In genomic region chr17:28552201-28552999, GRCh38 we compare ENCODE assay signal across 7 cellular contexts. TPM values are rescaled to one million over a fixed set of nuclear protein-coding genes. Genes with fewer than 3 reads are reported as not detected.
DNase-seq lines count a peak whose midpoint lies in the region; ATAC-seq, FAIRE-seq and TF ChIP-seq lines count a peak whose summit lies in the region.

Gene UNC119 (minus strand): TSS chr17:28552624. CDS start chr17:28552557, 67 bp downstream.

- peak within 1 kb of the TSS in 41 of 59 donors; percentile 1 to 88 (median 68) for H3K27ac ChIP-seq in dorsolateral prefrontal cortex

- DNase-seq in GM18507 (ENCODE audit: extremely low spot score, insufficient read length, low read depth) (peak; percentile 84), NCI-H510A treated with DMSO at 0.1 percent for 48 hours (lab: John Stamatoyannopoulos, UW) (peak; percentile 65), dorsolateral prefrontal cortex (peak; percentile 34 to 83 (median 68)), lower leg skin (ENCODE audit: low spot score in 2 of 2) (peak; percentile 42 to 94)
- DNase-seq in activated CD4-positive, alpha-beta T cell treated with anti-CD3 and anti-CD28 coated beads, Interleukin-2, amount 50 U/mL, for 4 hours, result peak; percentile 59 to 69
- DNase-seq in stimulated activated CD4-positive, alpha-beta T cell treated with anti-CD3 and anti-CD28 coated beads, Interleukin-4, amount 100 ng/mL, for 4 hours, result peak; percentile 67 to 83

- H3K27me3 ChIP-seq in dorsolateral prefrontal cortex, result no peaks in the 10 kb centered on the region

- ATAC-seq in HG03045 (IDR thresholded peaks at IDR 0.05; ENCODE audit: unreplicated experiment), result peak; percentile 55

- 3 to 8% methylated on average over 17 to 44 of the region's 66 CpGs for WGBS in lower leg skin, 2 donors

- peak in 1 of 56 donors; percentile 21 for TF ChIP-seq CTCF in dorsolateral prefrontal cortex (IDR thresholded peaks at IDR 0.05 in 54 of 56, conservative IDR thresholded peaks at IDR 0.05 in 2 of 56; ENCODE audit: low read depth in 1 of 56, partially characterized antibody in 56 of 56)
- TF ChIP-seq CTCF in lower leg skin (IDR thresholded peaks at IDR 0.05), result no peak

- intact Hi-C loops in dorsolateral prefrontal cortex (cut with DNase I) (loop anchor here in 1 of 2 donors (10.0 kb wide), 1 partner anchor 178 kb away; the partner anchor contains the start of genes SARM1 and VTN), lower leg skin (cut with DNase I; ENCODE audit: low total_unique reads) (no loop called here)

- TF ChIP-seq POLR2A in lower leg skin (IDR thresholded peaks at IDR 0.05), result no peak

- no peak for FAIRE-seq in GM18507 (lab: Jason Lieb, UNC)

- peak within 1 kb of the TSS; percentile 56 to 96 (median 85) for H3K4me3 ChIP-seq in dorsolateral prefrontal cortex
- peak within 1 kb of the TSS; percentile 51 for H3K4me3 ChIP-seq in lower leg skin (ENCODE audit: low read depth, poor library complexity, severe bottlenecking)

RNA-seq across cellular contexts. Expression of gene UNC119, which starts in this region (rescaled TPM):
- total RNA-seq in dorsolateral prefrontal cortex (10 to 100 TPM; 17.5 to 97.1 (median 51.6) TPM), lower leg skin (10 to 100 TPM; 41.2 to 41.6 (median 41.4) TPM)

Comparison
In these comparisons a context has a peak if more than half of its experiments do, and no peak if none do; other contexts are left out.
1. Peak in every context shown above with its lines: DNase-seq, ATAC-seq, H3K4me3 ChIP-seq and H3K27ac ChIP-seq.